Comparison of ENCODE assay signal across 8 cellular contexts in genomic region chr5:40879163-40879942, GRCh38. TPM values are rescaled to one million over a fixed set of nuclear protein-coding genes. Genes with fewer than 3 reads are reported as not detected.
DNase-seq lines count a peak whose midpoint lies in the region; ATAC-seq and TF ChIP-seq lines count a peak whose summit lies in the region.

No MANE protein-coding gene starts in this region.

- no peak overlapping the region for H3K4me3 ChIP-seq in cardiac fibroblast (replicated peaks in 1 of 2; ENCODE audit: low read depth in 2 of 2, low read length in 2 of 2)

- H3K4me3 Mint-ChIP-seq in activated T-helper 1 cell treated with anti-CD3 and anti-CD28 coated beads, Interleukin-12 subunit alpha, Interleukin-12 subunit beta, Interleukin-2, Interleukin-4 antibody, amounts not matched to agents 30 ng/mL and 10 ng/mL and 1 ng/mL, durations not matched to agents 14 hours and 24 hours and 36 hours, result no peak overlapping the region

- H3K4me1 Mint-ChIP-seq in activated T-helper 1 cell treated with anti-CD3 and anti-CD28 coated beads, Interleukin-12 subunit alpha, Interleukin-12 subunit beta, Interleukin-2, Interleukin-4 antibody, amounts not matched to agents 30 ng/mL and 10 ng/mL and 1 ng/mL, durations not matched to agents 14 hours and 24 hours and 36 hours (ENCODE audit: low read depth), result peaks cover 5% of the 10 kb centered on the region

- peak; percentile 14 for DNase-seq in COLO829 (ENCODE audit: low spot score)
- peak; percentile 82 for DNase-seq in NCI-H748 treated with DMSO at 0.1 percent for 48 hours (lab: John Stamatoyannopoulos, UW)
- DNase-seq in cardiac fibroblast (ENCODE audit: low read depth in 2 of 2), result peak; percentile 48 to 60
- DNase-seq in lung microvascular endothelial cell (ENCODE audit: low read depth in 2 of 2), result peak; percentile 38 to 47
- no peak for DNase-seq in stimulated activated naive CD8-positive, alpha-beta T cell treated with anti-CD3 and anti-CD28 coated beads, Interleukin-15, Interleukin-2, amounts not matched to agents 100 U/mL and 50 U/mL, for 24 hours
- no peak for DNase-seq in activated T-helper 1 cell treated with anti-CD3 and anti-CD28 coated beads, Interleukin-12 subunit alpha, Interleukin-12 subunit beta, Interleukin-2, Interleukin-4 antibody, amounts not matched to agents 30 ng/mL and 10 ng/mL and 1 ng/mL, durations not matched to agents 14 hours and 24 hours and 36 hours (ENCODE audit: low spot score)

- H3K36me3 Mint-ChIP-seq in activated T-helper 1 cell treated with anti-CD3 and anti-CD28 coated beads, Interleukin-12 subunit alpha, Interleukin-12 subunit beta, Interleukin-2, Interleukin-4 antibody, amounts not matched to agents 30 ng/mL and 10 ng/mL and 1 ng/mL, durations not matched to agents 14 hours and 24 hours and 36 hours (ENCODE audit: low read depth), result no peaks in the 10 kb centered on the region

- intact Hi-C loops in activated T-helper 1 cell treated with anti-CD3 and anti-CD28 coated beads, Interleukin-12 subunit alpha, Interleukin-12 subunit beta, Interleukin-2, Interleukin-4 antibody, amounts not matched to agents 30 ng/mL and 10 ng/mL and 1 ng/mL, durations not matched to agents 14 hours and 24 hours and 36 hours (cut with micrococcal nuclease), result loop anchor here (1.0 to 2.0 kb wide), 8 partner anchors 45 to 1300 kb away; partner anchors contain the start of genes PRKAA1, RPL37 and TTC33

- peaks cover 10% of the 10 kb centered on the region for H3K27me3 Mint-ChIP-seq in activated T-helper 1 cell treated with anti-CD3 and anti-CD28 coated beads, Interleukin-12 subunit alpha, Interleukin-12 subunit beta, Interleukin-2, Interleukin-4 antibody, amounts not matched to agents 30 ng/mL and 10 ng/mL and 1 ng/mL, durations not matched to agents 14 hours and 24 hours and 36 hours (ENCODE audit: insufficient read depth)

- TF ChIP-seq CTCF in cardiac fibroblast (IDR thresholded peaks at IDR 0.05; ENCODE audit: low read depth, low read length), result peak; percentile 16

- H3K27ac Mint-ChIP-seq in activated T-helper 1 cell treated with anti-CD3 and anti-CD28 coated beads, Interleukin-12 subunit alpha, Interleukin-12 subunit beta, Interleukin-2, Interleukin-4 antibody, amounts not matched to agents 30 ng/mL and 10 ng/mL and 1 ng/mL, durations not matched to agents 14 hours and 24 hours and 36 hours, result no peak overlapping the region

- peak; percentile 53 for ATAC-seq in HG02759 (IDR thresholded peaks at IDR 0.05; ENCODE audit: unreplicated experiment)
- ATAC-seq in stimulated activated naive CD8-positive, alpha-beta T cell treated with anti-CD3 and anti-CD28 coated beads, Interleukin-15, Interleukin-2, amounts not matched to agents 100 U/mL and 50 U/mL, for 24 hours, result no peak
- no peak for ATAC-seq in GM19035 (IDR thresholded peaks at IDR 0.05; ENCODE audit: unreplicated experiment)

- H3K9me3 Mint-ChIP-seq in activated T-helper 1 cell treated with anti-CD3 and anti-CD28 coated beads, Interleukin-12 subunit alpha, Interleukin-12 subunit beta, Interleukin-2, Interleukin-4 antibody, amounts not matched to agents 30 ng/mL and 10 ng/mL and 1 ng/mL, durations not matched to agents 14 hours and 24 hours and 36 hours, result peaks cover 4% of the 10 kb centered on the region

RNA-seq across cellular contexts. Expression of gene C7, which starts 29.9 kb away (rescaled TPM):
- under 0.01 and 0.40 TPM in 2 replicates for total RNA-seq in lung microvascular endothelial cell
- not detected in 2 replicates for total RNA-seq in activated T-helper 1 cell treated with anti-CD3 and anti-CD28 coated beads, Interleukin-12 subunit alpha, Interleukin-12 subunit beta, Interleukin-2, Interleukin-4 antibody, amounts not matched to agents 30 ng/mL and 10 ng/mL and 1 ng/mL, durations not matched to agents 14 hours and 24 hours and 36 hours

RNA-seq across cellular contexts. Expression of gene CARD6, which starts 38.2 kb away (rescaled TPM):
- total RNA-seq in lung microvascular endothelial cell, result 27.0 and 50.6 TPM in 2 replicates
- total RNA-seq in activated T-helper 1 cell treated with anti-CD3 and anti-CD28 coated beads, Interleukin-12 subunit alpha, Interleukin-12 subunit beta, Interleukin-2, Interleukin-4 antibody, amounts not matched to agents 30 ng/mL and 10 ng/mL and 1 ng/mL, durations not matched to agents 14 hours and 24 hours and 36 hours, result 2.1 and 2.3 TPM in 2 replicates

RNA-seq across cellular contexts. Expression of gene RPL37, which starts 44.3 kb away (rescaled TPM):
- 2,142 and 2,944 TPM in 2 replicates for total RNA-seq in lung microvascular endothelial cell
- total RNA-seq in activated T-helper 1 cell treated with anti-CD3 and anti-CD28 coated beads, Interleukin-12 subunit alpha, Interleukin-12 subunit beta, Interleukin-2, Interleukin-4 antibody, amounts not matched to agents 30 ng/mL and 10 ng/mL and 1 ng/mL, durations not matched to agents 14 hours and 24 hours and 36 hours, result 1,451 and 1,473 TPM in 2 replicates

Comparison
In these comparisons a context has a peak if more than half of its experiments do, and no peak if none do; other contexts are left out.
1. DNase-seq: peak in COLO829 (single experiment), NCI-H748 treated with DMSO at 0.1 percent for 48 hours (single experiment), cardiac fibroblast (2 of 2) and lung microvascular endothelial cell (2 of 2); none in stimulated activated naive CD8-positive, alpha-beta T cell treated with anti-CD3 and anti-CD28 coated beads, Interleukin-15, Interleukin-2, amounts not matched to agents 100 U/mL and 50 U/mL, for 24 hours (single experiment) and activated T-helper 1 cell treated with anti-CD3 and anti-CD28 coated beads, Interleukin-12 subunit alpha, Interleukin-12 subunit beta, Interleukin-2, Interleukin-4 antibody, amounts not matched to agents 30 ng/mL and 10 ng/mL and 1 ng/mL, durations not matched to agents 14 hours and 24 hours and 36 hours (single experiment).